In genomic region chr17:81860756-81861568, GRCh38 we compare ENCODE assay signal across 8 cellular contexts. TPM values are rescaled to one million over a fixed set of nuclear protein-coding genes. Genes with fewer than 3 reads are reported as not detected.
DNase-seq lines count a peak whose midpoint lies in the region; ATAC-seq and TF ChIP-seq lines count a peak whose summit lies in the region.

No MANE protein-coding gene starts in this region.

- no peak overlapping the region for H4K8ac ChIP-seq in neuronal stem cell (ENCODE audit: low read depth, low read length)

- H3K27me3 ChIP-seq in gastroesophageal sphincter (no peaks in the 10 kb centered on the region), neuronal stem cell (ENCODE audit: control insufficient read depth in 3 of 3, insufficient read depth in 3 of 3, low read depth in 1 of 3, low read length in 3 of 3) (no peaks in the 10 kb centered on the region), subcutaneous abdominal adipose tissue (ENCODE audit: control insufficient read depth in 5 of 5, insufficient read depth in 4 of 5, low read length in 5 of 5) (no peaks in the 10 kb centered on the region)

- peaks cover 0 to 44% of the 10 kb centered on the region in 2 donors for H3K36me3 ChIP-seq in gastroesophageal sphincter
- H3K36me3 ChIP-seq in neuronal stem cell (replicated peaks in 1 of 2; ENCODE audit: control insufficient read depth in 2 of 2, insufficient read depth in 2 of 2, low read length in 2 of 2), result peaks cover 30 to 65% of the 10 kb centered on the region in 2 donors
- H3K36me3 ChIP-seq in subcutaneous abdominal adipose tissue (ENCODE audit: control insufficient read depth in 5 of 5, insufficient read depth in 5 of 5, low read length in 5 of 5), result peaks cover 0 to 35% (median 18%) of the 10 kb centered on the region in 5 donors

- WGBS in gastroesophageal sphincter (ENCODE audit: low coverage in 1 of 2), 2 donors, result 1 to 2% methylated on average over 11 to 16 of the region's 74 CpGs
- no CpG with 5 or more reads among the region's 74 CpGs for WGBS in neuronal stem cell (ENCODE audit: extremely low coverage in 2 of 2, insufficient read length in 2 of 2, insufficient replicate concordance in 1 of 2), 2 donors

- peaks cover 27% of the 10 kb centered on the region for H3K27me3 Mint-ChIP-seq in HFFc6 (ENCODE audit: insufficient read depth)
- H3K27me3 Mint-ChIP-seq in activated naive CD4-positive, alpha-beta T cell treated with anti-CD3 and anti-CD28 coated beads, Interleukin-2, amount 10 ng/mL, durations not matched to agents 7 days and 5 days, result peaks cover 7% of the 10 kb centered on the region

- peaks cover 27% of the 10 kb centered on the region for H3K4me1 Mint-ChIP-seq in HFFc6 (ENCODE audit: low read depth)
- peaks cover 51% of the 10 kb centered on the region for H3K4me1 Mint-ChIP-seq in activated naive CD4-positive, alpha-beta T cell treated with anti-CD3 and anti-CD28 coated beads, Interleukin-2, amount 10 ng/mL, durations not matched to agents 7 days and 5 days

- peak overlapping the region; percentile 83 for H2AFZ ChIP-seq in neuronal stem cell (ENCODE audit: low read length)

- H3K4ac ChIP-seq in neuronal stem cell (ENCODE audit: low read length), result no peak overlapping the region

- H2AK5ac ChIP-seq in neuronal stem cell (ENCODE audit: low read depth, low read length), result peak overlapping the region; percentile 86

- peak overlapping the region; percentile 94 for H3K4me3 Mint-ChIP-seq in HFFc6
- H3K4me3 Mint-ChIP-seq in activated naive CD4-positive, alpha-beta T cell treated with anti-CD3 and anti-CD28 coated beads, Interleukin-2, amount 10 ng/mL, durations not matched to agents 7 days and 5 days, result peak overlapping the region; percentile 94

- H3K9me3 ChIP-seq in gastroesophageal sphincter (no peaks in the 10 kb centered on the region), neuronal stem cell (replicated peaks in 1 of 2; ENCODE audit: control insufficient read depth in 2 of 2, insufficient read depth in 1 of 2, low read depth in 1 of 2, low read length in 2 of 2) (no peaks in the 10 kb centered on the region), subcutaneous abdominal adipose tissue (ENCODE audit: control insufficient read depth in 5 of 5, low read length in 5 of 5) (no peaks in the 10 kb centered on the region)

- peak overlapping the region; percentile 99 for H3K14ac ChIP-seq in neuronal stem cell (ENCODE audit: low read length)

- no peak overlapping the region for H2BK5ac ChIP-seq in neuronal stem cell (ENCODE audit: low read length)

- TF ChIP-seq POLR2A in gastroesophageal sphincter (IDR thresholded peaks at IDR 0.05), result peak; percentile 92 to 94

- peak overlapping the region; percentile 100 for H3K23ac ChIP-seq in neuronal stem cell (ENCODE audit: low read depth, low read length, poor library complexity)

- H3K4me1 ChIP-seq in gastroesophageal sphincter (peaks cover 0 to 67% (median 25%) of the 10 kb centered on the region in 3 donors), neuronal stem cell (ENCODE audit: control insufficient read depth in 2 of 2, insufficient read depth in 1 of 2, low read depth in 1 of 2, low read length in 2 of 2) (peaks cover 8 to 11% of the 10 kb centered on the region in 2 donors), subcutaneous abdominal adipose tissue (ENCODE audit: control insufficient read depth in 5 of 5, insufficient read depth in 5 of 5, low read length in 5 of 5) (peaks cover 15 to 45% (median 38%) of the 10 kb centered on the region in 5 donors)

- DNase-seq in GM04504 (ENCODE audit: low read depth) (peak; percentile 100), HFFc6 (peak; percentile 100), NAMALWA (ENCODE audit: low spot score) (peak; percentile 100), SK-MEL-5 (ENCODE audit: low read depth, low spot score) (peak; percentile 100), neuronal stem cell (ENCODE audit: low spot score) (peak; percentile 100)
- DNase-seq in activated naive CD4-positive, alpha-beta T cell treated with anti-CD3 and anti-CD28 coated beads, Interleukin-2, amount 10 ng/mL, durations not matched to agents 7 days and 5 days, result peak; percentile 99

- H2BK15ac ChIP-seq in neuronal stem cell (ENCODE audit: low read length), result peak overlapping the region; percentile 70

- peak overlapping the region; percentile 97 for H3K27ac Mint-ChIP-seq in HFFc6
- H3K27ac Mint-ChIP-seq in activated naive CD4-positive, alpha-beta T cell treated with anti-CD3 and anti-CD28 coated beads, Interleukin-2, amount 10 ng/mL, durations not matched to agents 7 days and 5 days, result peak overlapping the region; percentile 98

- H3K4me3 ChIP-seq in gastroesophageal sphincter (peak overlapping the region; percentile 51 to 88), neuronal stem cell (ENCODE audit: low read length in 2 of 2) (peak overlapping the region; percentile 79 to 98), subcutaneous abdominal adipose tissue (ENCODE audit: low read depth in 1 of 5, low read length in 5 of 5) (peak overlapping the region; percentile 72 to 77 (median 76))

- TF ChIP-seq EP300 in gastroesophageal sphincter (IDR thresholded peaks at IDR 0.05), result no peak

- H4K91ac ChIP-seq in neuronal stem cell (ENCODE audit: low read depth, low read length, poor library complexity), result no peak overlapping the region

- H3K27ac ChIP-seq in gastroesophageal sphincter, result peak overlapping the region; percentile 87 to 97 (median 91)
- peak overlapping the region; percentile 69 for H3K27ac ChIP-seq in neuronal stem cell (replicated peaks; ENCODE audit: low read length)
- H3K27ac ChIP-seq in subcutaneous abdominal adipose tissue (ENCODE audit: low read depth, low read length), result peak overlapping the region; percentile 96

- peak overlapping the region; percentile 90 for H3K4me2 ChIP-seq in neuronal stem cell (ENCODE audit: insufficient read depth, low read length, poor library complexity, severe bottlenecking)

- no peak for TF ChIP-seq CTCF in HFFc6 (IDR thresholded peaks at IDR 0.05)
- TF ChIP-seq CTCF in gastroesophageal sphincter (IDR thresholded peaks at IDR 0.05), result peak in 1 of 4 experiments; percentile 36

- no peak overlapping the region for H2BK120ac ChIP-seq in neuronal stem cell (ENCODE audit: low read depth, low read length)

- peak overlapping the region; percentile 12 for H2BK12ac ChIP-seq in neuronal stem cell (ENCODE audit: low read length)

- peaks cover 25% of the 10 kb centered on the region for H3K36me3 Mint-ChIP-seq in HFFc6 (ENCODE audit: low read depth)
- H3K36me3 Mint-ChIP-seq in activated naive CD4-positive, alpha-beta T cell treated with anti-CD3 and anti-CD28 coated beads, Interleukin-2, amount 10 ng/mL, durations not matched to agents 7 days and 5 days, result peaks cover 30% of the 10 kb centered on the region

- H3K79me1 ChIP-seq in neuronal stem cell (ENCODE audit: low read depth, low read length), result peaks cover 25% of the 10 kb centered on the region

- peak; percentile 96 for ATAC-seq in gastroesophageal sphincter

- H3K9me3 Mint-ChIP-seq in HFFc6, result peaks cover 5% of the 10 kb centered on the region; the same call in 1 of the 2 replicates
- no peaks in the 10 kb centered on the region for H3K9me3 Mint-ChIP-seq in activated naive CD4-positive, alpha-beta T cell treated with anti-CD3 and anti-CD28 coated beads, Interleukin-2, amount 10 ng/mL, durations not matched to agents 7 days and 5 days

- in situ Hi-C loops in SK-MEL-5 (cut with HindIII; ENCODE audit: low pct_unique_long_range_greater_than_20kb, low sequenced_read_pairs), result no loop called here

- H3K9ac ChIP-seq in neuronal stem cell (ENCODE audit: low read depth, low read length, poor library complexity) (peak overlapping the region; percentile 100), subcutaneous abdominal adipose tissue (ENCODE audit: low read length in 5 of 5) (peak overlapping the region; percentile 60 to 82 (median 77))

- CTCF ChIA-PET in activated naive CD4-positive, alpha-beta T cell treated with anti-CD3 and anti-CD28 coated beads, Interleukin-2, amount 10 ng/mL, durations not matched to agents 7 days and 5 days (lab: Charles Lee), result interaction anchor here (1.0 kb wide), 2 partner anchors 60 to 125 kb away, joined by 3 read pairs; no protein-coding TSS in a partner anchor

- H3K18ac ChIP-seq in neuronal stem cell (ENCODE audit: low read length), result peak overlapping the region; percentile 96

RNA-seq across cellular contexts. Expression of gene P4HB, which starts 0.6 kb away (rescaled TPM):
- total RNA-seq in HFFc6 (2021; fragmentation: NEBNext Ultra II Directional; extraction: Animal tissue kit (Norgen Biotek cat#: 25700)), result 100 to 1,000 TPM; 790 to 981 (median 910) TPM
- 1,826 and 1,949 TPM in 2 replicates for total RNA-seq in SK-MEL-5 (2014; rRNA removed; shearing (Covaris generic))
- polyA plus RNA-seq in SK-MEL-5 (2015; cell fraction: cytosol; rRNA removed), result 4,439 and 5,254 TPM in 2 replicates
- polyA plus RNA-seq in SK-MEL-5 (2015; cell fraction: nucleus; rRNA removed), result 1,279 and 1,508 TPM in 2 replicates
- 100 to 1,000 TPM; 257 to 365 (median 324) TPM for total RNA-seq in gastroesophageal sphincter
- polyA plus RNA-seq in neuronal stem cell (2013, experiment 1 of 2), result 321 TPM
- polyA plus RNA-seq in neuronal stem cell (2013, experiment 2 of 2), result 298 TPM

RNA-seq across cellular contexts. Expression of gene ARHGDIA, which starts 10.2 kb away (rescaled TPM):
- 1,000 to 10,000 TPM in 1 of 6 experiments, 100 to 1,000 TPM in 5; 758 to 1,040 (median 908) TPM for total RNA-seq in HFFc6 (2021; fragmentation: NEBNext Ultra II Directional; extraction: Animal tissue kit (Norgen Biotek cat#: 25700))
- 288 and 306 TPM in 2 replicates for total RNA-seq in SK-MEL-5 (2014; rRNA removed; shearing (Covaris generic))
- 1,017 and 1,021 TPM in 2 replicates for polyA plus RNA-seq in SK-MEL-5 (2015; cell fraction: cytosol; rRNA removed)
- polyA plus RNA-seq in SK-MEL-5 (2015; cell fraction: nucleus; rRNA removed), result 496 and 560 TPM in 2 replicates
- total RNA-seq in gastroesophageal sphincter, result 100 to 1,000 TPM; 120 to 219 (median 169) TPM
- polyA plus RNA-seq in neuronal stem cell (2013, experiment 1 of 2), result 124 TPM
- polyA plus RNA-seq in neuronal stem cell (2013, experiment 2 of 2), result 118 TPM

RNA-seq across cellular contexts. Expression of gene PPP1R27, which starts 26.1 kb away (rescaled TPM):
- not detected for total RNA-seq in HFFc6 (2021; fragmentation: NEBNext Ultra II Directional; extraction: Animal tissue kit (Norgen Biotek cat#: 25700))
- total RNA-seq in SK-MEL-5 (2014; rRNA removed; shearing (Covaris generic)), result 0.56 and 0.63 TPM in 2 replicates
- polyA plus RNA-seq in SK-MEL-5 (2015; cell fraction: cytosol; rRNA removed), result 0.80 and 1.5 TPM in 2 replicates
- 0.67 and 1.1 TPM in 2 replicates for polyA plus RNA-seq in SK-MEL-5 (2015; cell fraction: nucleus; rRNA removed)
- total RNA-seq in gastroesophageal sphincter, result not detected
- 0.20 TPM for polyA plus RNA-seq in neuronal stem cell (2013, experiment 1 of 2)
- 0.21 TPM for polyA plus RNA-seq in neuronal stem cell (2013, experiment 2 of 2)

RNA-seq across cellular contexts. Expression of gene MCRIP1, which starts 27.9 kb away (rescaled TPM):
- total RNA-seq in HFFc6 (2021; fragmentation: NEBNext Ultra II Directional; extraction: Animal tissue kit (Norgen Biotek cat#: 25700)), result 100 to 1,000 TPM in 2 of 6 experiments, 10 to 100 TPM in 4; 88.0 to 103 (median 92.8) TPM
- 144 and 162 TPM in 2 replicates for total RNA-seq in SK-MEL-5 (2014; rRNA removed; shearing (Covaris generic))
- polyA plus RNA-seq in SK-MEL-5 (2015; cell fraction: cytosol; rRNA removed), result 204 and 284 TPM in 2 replicates
- polyA plus RNA-seq in SK-MEL-5 (2015; cell fraction: nucleus; rRNA removed), result 103 and 138 TPM in 2 replicates
- 100 to 1,000 TPM in 1 of 4 donors, 10 to 100 TPM in 3; 70.4 to 131 (median 85.9) TPM for total RNA-seq in gastroesophageal sphincter
- polyA plus RNA-seq in neuronal stem cell (2013, experiment 1 of 2), result 145 TPM
- 137 TPM for polyA plus RNA-seq in neuronal stem cell (2013, experiment 2 of 2)

RNA-seq across cellular contexts. Expression of gene ALYREF, which starts 30.4 kb away (rescaled TPM):
- total RNA-seq in HFFc6 (2021; fragmentation: NEBNext Ultra II Directional; extraction: Animal tissue kit (Norgen Biotek cat#: 25700)), result 100 to 1,000 TPM; 101 to 151 (median 135) TPM
- 245 and 252 TPM in 2 replicates for total RNA-seq in SK-MEL-5 (2014; rRNA removed; shearing (Covaris generic))
- 200 and 214 TPM in 2 replicates for polyA plus RNA-seq in SK-MEL-5 (2015; cell fraction: cytosol; rRNA removed)
- polyA plus RNA-seq in SK-MEL-5 (2015; cell fraction: nucleus; rRNA removed), result 51.9 and 82.2 TPM in 2 replicates
- total RNA-seq in gastroesophageal sphincter, result 10 to 100 TPM; 26.6 to 68.1 (median 55.5) TPM
- 76.8 TPM for polyA plus RNA-seq in neuronal stem cell (2013, experiment 1 of 2)
- polyA plus RNA-seq in neuronal stem cell (2013, experiment 2 of 2), result 74.5 TPM

Comparison
In these comparisons a context has a peak if more than half of its experiments do, and no peak if none do; other contexts are left out.
1. Peak in every context shown above with its lines: DNase-seq, ATAC-seq, H3K4me3 ChIP-seq and H3K27ac ChIP-seq.